In the genomic region with DNA sequence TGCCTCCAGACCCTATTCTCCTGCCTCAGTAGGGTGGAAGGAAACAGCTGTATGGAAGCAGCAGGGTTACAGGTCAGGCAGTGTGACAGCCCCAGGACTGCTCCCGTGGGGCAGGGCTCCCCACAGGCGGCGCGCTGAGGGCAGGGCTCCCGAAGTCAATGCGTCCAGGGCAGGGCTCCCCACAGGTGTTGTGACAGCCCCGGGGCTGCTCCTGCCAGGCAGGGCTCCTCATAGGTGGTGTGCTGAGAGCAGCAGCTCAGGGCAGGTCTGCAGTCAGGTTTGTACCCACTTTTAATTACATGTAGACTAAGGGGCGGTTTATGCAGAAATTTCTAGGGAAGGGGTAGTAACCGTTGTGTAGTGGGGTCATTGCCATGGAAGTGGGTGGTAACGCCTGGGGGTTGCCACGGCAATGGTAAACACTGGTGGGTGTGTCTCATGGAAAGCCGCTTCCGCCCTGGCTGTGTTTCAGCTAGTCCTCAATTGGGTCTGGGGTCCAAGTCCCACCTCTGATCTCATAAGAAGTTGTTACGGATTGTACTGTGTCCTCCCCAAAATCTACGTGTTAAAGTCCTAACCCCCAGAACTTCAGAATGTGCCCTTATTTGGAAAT, we compare ENCODE assay signal across 18 cellular contexts. TPM values are rescaled to one million over a fixed set of nuclear protein-coding genes. Genes with fewer than 3 reads are reported as not detected.
DNase-seq lines count a peak whose midpoint lies in the region; ATAC-seq and TF ChIP-seq lines count a peak whose summit lies in the region.
"Had no signal": no experiment of that assay in that cellular context is flagged by ENCODE, and none has a peak within 500 bp of the region (broad histone marks: within the 10 kb centered on the region; RNA-seq: fewer than 3 reads in every experiment).

No MANE protein-coding gene starts in this region.

- H3K36me3 Mint-ChIP-seq in activated naive CD4-positive, alpha-beta T cell treated with anti-CD3 and anti-CD28 coated beads, Interleukin-2, amount 10 ng/mL, durations not matched to agents 7 days and 5 days = peaks cover 21% of the 10 kb centered on the region

- H3K9me3 Mint-ChIP-seq in activated naive CD4-positive, alpha-beta T cell treated with anti-CD3 and anti-CD28 coated beads, Interleukin-2, amount 10 ng/mL, durations not matched to agents 7 days and 5 days = peaks cover 22% of the 10 kb centered on the region
- H3K9me3 Mint-ChIP-seq: stimulated activated effector memory CD8-positive, alpha-beta T cell treated with anti-CD3 and anti-CD28 coated beads, Interleukin-12 subunit alpha, Interleukin-12 subunit beta, amount 100 ng/mL, for 72 hours had no signal

- peaks cover 69% of the 10 kb centered on the region for H3K4me1 Mint-ChIP-seq in activated naive CD4-positive, alpha-beta T cell treated with anti-CD3 and anti-CD28 coated beads, Interleukin-2, amount 10 ng/mL, durations not matched to agents 7 days and 5 days

- CTCF ChIA-PET in activated naive CD4-positive, alpha-beta T cell treated with anti-CD3 and anti-CD28 coated beads, Interleukin-2, amount 10 ng/mL, durations not matched to agents 7 days and 5 days (lab: Charles Lee) = interaction anchor here (1.3 kb wide), 1 partner anchor 144 kb away, joined by 4 read pairs; no protein-coding TSS in a partner anchor
- CTCF ChIA-PET in HEK293 (lab: Yijun Ruan, JAX) = no interaction called here
- CTCF ChIA-PET in A673 (lab: Charles Lee) = no interaction called here

- TF ChIP-seq CTCF in HEK293 (tag by site-specific recombination; IDR thresholded peaks at IDR 0.05) = no peak
- no peak for TF ChIP-seq CTCF in coronary artery (IDR thresholded peaks at IDR 0.05)
- no peak for TF ChIP-seq CTCF in upper lobe of right lung (IDR thresholded peaks at IDR 0.05)
- TF ChIP-seq CTCF in A673 (conservative IDR thresholded peaks at IDR 0.05; ENCODE audit: low read depth, low read length) = no peak

- no TSS peak for BruUV-seq in A673 (replicated peaks; lab: Mats Ljungman, UMichigan)

- H3K27ac Mint-ChIP-seq in activated naive CD4-positive, alpha-beta T cell treated with anti-CD3 and anti-CD28 coated beads, Interleukin-2, amount 10 ng/mL, durations not matched to agents 7 days and 5 days = peak overlapping the region; percentile 94
- H3K27ac Mint-ChIP-seq: stimulated activated effector memory CD8-positive, alpha-beta T cell treated with anti-CD3 and anti-CD28 coated beads, Interleukin-12 subunit alpha, Interleukin-12 subunit beta, amount 100 ng/mL, for 72 hours had no signal

- intact Hi-C loops in upper lobe of right lung (cut with DNase I) = no loop called here
- intact Hi-C loops in A673 (cut with micrococcal nuclease; ENCODE audit: unreplicated experiment) = no loop called here

- peaks cover 11% of the 10 kb centered on the region for H3K4me1 ChIP-seq in HEK293 (ENCODE audit: control insufficient read depth, insufficient read depth, low read length)
- H3K4me1 ChIP-seq in upper lobe of right lung = peaks cover 19% of the 10 kb centered on the region
- no peaks in the 10 kb centered on the region for H3K4me1 ChIP-seq in A673 (ENCODE audit: insufficient read depth, low read length, poor library complexity, severe bottlenecking)
- H3K4me1 ChIP-seq: testis had no signal

- H3K27ac ChIP-seq in HEK293 (ENCODE audit: extremely low read depth, low read depth, low read length) (no peak overlapping the region), coronary artery (no peak overlapping the region), upper lobe of right lung (no peak overlapping the region), A673 (ENCODE audit: low read depth, low read length, poor library complexity, severe bottlenecking) (no peak overlapping the region)
- H3K27ac ChIP-seq: gastrocnemius medialis, sigmoid colon, testis had no signal

- H3K9me3 ChIP-seq in HEK293 (ENCODE audit: control insufficient read depth, insufficient read depth, low read depth, low read length) (no peaks in the 10 kb centered on the region), upper lobe of right lung (no peaks in the 10 kb centered on the region), A673 (ENCODE audit: low read depth, low read length, poor library complexity, severe bottlenecking) (no peaks in the 10 kb centered on the region)
- H3K9me3 ChIP-seq: gastrocnemius medialis, sigmoid colon, testis had no signal

- DNase-seq in activated naive CD4-positive, alpha-beta T cell treated with anti-CD3 and anti-CD28 coated beads, Interleukin-2, amount 10 ng/mL, durations not matched to agents 7 days and 5 days = peak; percentile 17
- no peak for DNase-seq in activated naive CD4-positive, alpha-beta T cell treated with anti-CD3 and anti-CD28 coated beads, Interleukin-2, amount 50 U/mL, for 16 hours
- peak; percentile 38 for DNase-seq in coronary artery (ENCODE audit: low spot score)
- DNase-seq in upper lobe of right lung = peak; percentile 42
- no peak for DNase-seq in GDM1 (lab: John Stamatoyannopoulos, UW)
- DNase-seq in A673 (ENCODE audit: low spot score) = no peak
- DNase-seq: cerebellar nuclear complex; DMS79 treated with DMSO at 0.1 percent for 48 hours; effector CD4-positive, alpha-beta T cell; gastrocnemius medialis; KBM-7; NCI-H1930; NCI-H226; testis had no signal

- ATAC-seq in upper lobe of right lung = no peak
- ATAC-seq: gastrocnemius medialis, Panc1 had no signal

- peaks cover 6% of the 10 kb centered on the region for H3K27me3 Mint-ChIP-seq in activated naive CD4-positive, alpha-beta T cell treated with anti-CD3 and anti-CD28 coated beads, Interleukin-2, amount 10 ng/mL, durations not matched to agents 7 days and 5 days

- H3K36me3 ChIP-seq in HEK293 (ENCODE audit: control insufficient read depth in 2 of 2, insufficient read depth in 1 of 2, low read length in 2 of 2) = no peaks in the 10 kb centered on the region
- no peaks in the 10 kb centered on the region for H3K36me3 ChIP-seq in upper lobe of right lung
- no peaks in the 10 kb centered on the region for H3K36me3 ChIP-seq in A673 (ENCODE audit: insufficient read depth, low read length, poor library complexity, severe bottlenecking)
- H3K36me3 ChIP-seq: gastrocnemius medialis, sigmoid colon had no signal

- POLR2A ChIA-PET in HEK293 (lab: Yijun Ruan, JAX) = no interaction called here
- POLR2A ChIA-PET in A673 (lab: Charles Lee; ENCODE audit: low non-redundant PET) = no interaction called here

- no peaks in the 10 kb centered on the region for H3K27me3 ChIP-seq in upper lobe of right lung
- no peaks in the 10 kb centered on the region for H3K27me3 ChIP-seq in A673 (replicated peaks; ENCODE audit: insufficient read depth, low read depth, low read length, poor library complexity)
- H3K27me3 ChIP-seq: testis had no signal

- no peak overlapping the region for H3K4me3 Mint-ChIP-seq in activated naive CD4-positive, alpha-beta T cell treated with anti-CD3 and anti-CD28 coated beads, Interleukin-2, amount 10 ng/mL, durations not matched to agents 7 days and 5 days

- H3K4me3 ChIP-seq in HEK293 (ENCODE audit: low read depth, low read length) (no peak overlapping the region), coronary artery (no peak overlapping the region), upper lobe of right lung (no peak overlapping the region), A673 (ENCODE audit: low read depth, low read length, poor library complexity, severe bottlenecking) (no peak overlapping the region)
- H3K4me3 ChIP-seq: gastrocnemius medialis, sigmoid colon, testis had no signal

TF ChIP-seq in HEK293, 187 proteins besides CTCF, POLR2A, EP300 and RAD21:
- peak; percentile 64 for TF ChIP-seq ZIC2 (tag by site-specific recombination; IDR thresholded peaks at IDR 0.05)
- TF ChIP-seq, protein P1, sequence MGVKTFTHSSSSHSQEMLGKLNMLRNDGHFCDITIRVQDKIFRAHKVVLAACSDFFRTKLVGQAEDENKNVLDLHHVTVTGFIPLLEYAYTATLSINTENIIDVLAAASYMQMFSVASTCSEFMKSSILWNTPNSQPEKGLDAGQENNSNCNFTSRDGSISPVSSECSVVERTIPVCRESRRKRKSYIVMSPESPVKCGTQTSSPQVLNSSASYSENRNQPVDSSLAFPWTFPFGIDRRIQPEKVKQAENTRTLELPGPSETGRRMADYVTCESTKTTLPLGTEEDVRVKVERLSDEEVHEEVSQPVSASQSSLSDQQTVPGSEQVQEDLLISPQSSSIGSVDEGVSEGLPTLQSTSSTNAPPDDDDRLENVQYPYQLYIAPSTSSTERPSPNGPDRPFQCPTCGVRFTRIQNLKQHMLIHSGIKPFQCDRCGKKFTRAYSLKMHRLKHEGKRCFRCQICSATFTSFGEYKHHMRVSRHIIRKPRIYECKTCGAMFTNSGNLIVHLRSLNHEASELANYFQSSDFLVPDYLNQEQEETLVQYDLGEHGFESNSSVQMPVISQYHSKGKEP (tag by site-specific recombination; IDR thresholded peaks at IDR 0.05) = no peak

RNA-seq across cellular contexts. Expression of a gene that starts 16.7 kb away (rescaled TPM):
- total RNA-seq in upper lobe of right lung (not detected), A673 (2021) (14.2 and 17.1 TPM in 2 replicates)
- total RNA-seq: gastrocnemius medialis, sigmoid colon had no signal

RNA-seq across cellular contexts. Expression of a gene that starts 33.4 kb away (rescaled TPM):
- total RNA-seq in upper lobe of right lung (153 TPM), A673 (2021) (128 and 146 TPM in 2 replicates)

Comparison
In these comparisons a context has a peak if more than half of its experiments do, and no peak if none do; other contexts are left out.
1. DNase-seq: peak in activated naive CD4-positive, alpha-beta T cell treated with anti-CD3 and anti-CD28 coated beads, Interleukin-2, amount 10 ng/mL, durations not matched to agents 7 days and 5 days (single experiment), coronary artery (single experiment) and upper lobe of right lung (single experiment); none in activated naive CD4-positive, alpha-beta T cell treated with anti-CD3 and anti-CD28 coated beads, Interleukin-2, amount 50 U/mL, for 16 hours (single experiment), GDM1 (single experiment) and A673 (single experiment).
2. RNA of a gene that starts 16.7 kb away (total RNA-seq): 14.2 to 17.1 TPM in A673; not detected in upper lobe of right lung (single experiment); every median in the first group is over 10 times any median in the second.